Comparison of ENCODE assay signal across 11 cellular contexts in genomic region chr16:89343501-89344291, GRCh38.
DNase-seq lines count a peak whose midpoint lies in the region; ATAC-seq and TF ChIP-seq lines count a peak whose summit lies in the region.
"Had no signal": no experiment of that assay in that cellular context is flagged by ENCODE, and none has a peak within 500 bp of the region (broad histone marks: within the 10 kb centered on the region; RNA-seq: fewer than 3 reads in every experiment).

No MANE protein-coding gene starts in this region.

- peak; percentile 77 for DNase-seq in HCT116 (ENCODE audit: low read depth, low spot score)
- peak; percentile 47 for DNase-seq in amniotic epithelial cell (ENCODE audit: low read depth)
- peak; percentile 22 for DNase-seq in lower lobe of right lung
- no peak for DNase-seq in central memory CD4-positive, alpha-beta T cell
- no peak for DNase-seq in MV-4-11 (lab: John Stamatoyannopoulos, UW)
- DNase-seq: KBM-7 had no signal

- H3K27me3 ChIP-seq in BLaER1 (no peaks in the 10 kb centered on the region), HCT116 (ENCODE audit: insufficient read depth, low read length) (no peaks in the 10 kb centered on the region), lower lobe of right lung (ENCODE audit: low read depth) (no peaks in the 10 kb centered on the region)
- H3K27me3 ChIP-seq: right lobe of liver, suprapubic skin had no signal

- no peak overlapping the region for H2AFZ ChIP-seq in HCT116 (ENCODE audit: low read depth, low read length, poor library complexity, severe bottlenecking)

- POLR2A ChIA-PET in HCT116 (lab: Charles Lee), result no interaction called here

- H3K9me3 ChIP-seq in BLaER1, result no peaks in the 10 kb centered on the region
- no peaks in the 10 kb centered on the region for H3K9me3 ChIP-seq in HCT116 (ENCODE audit: control insufficient read depth in 1 of 2, insufficient read depth in 1 of 2, low read depth in 1 of 2, low read length in 2 of 2)
- H3K9me3 ChIP-seq in lower lobe of right lung, result no peaks in the 10 kb centered on the region
- H3K9me3 ChIP-seq: right lobe of liver, suprapubic skin had no signal

- H3K4me2 ChIP-seq in BLaER1 (peak overlapping the region; percentile 56), HCT116 (ENCODE audit: low read length) (peak overlapping the region; percentile 77)

- no peaks in the 10 kb centered on the region for H3K9me2 ChIP-seq in HCT116 (ENCODE audit: insufficient read depth)

- peaks cover 100% of the 10 kb centered on the region for H3K79me2 ChIP-seq in HCT116 (ENCODE audit: insufficient read depth, low read length)

- H3K27ac ChIP-seq in BLaER1, result no peak overlapping the region
- peak overlapping the region; percentile 39 for H3K27ac ChIP-seq in HCT116 (ENCODE audit: low read depth, low read length)
- H3K27ac ChIP-seq in lower lobe of right lung, result no peak overlapping the region
- H3K27ac ChIP-seq: suprapubic skin had no signal

- peaks cover 35% of the 10 kb centered on the region for H3K36me3 ChIP-seq in BLaER1
- no peaks in the 10 kb centered on the region for H3K36me3 ChIP-seq in HCT116 (ENCODE audit: control insufficient read depth in 1 of 2, insufficient read depth in 2 of 2, low read length in 2 of 2)
- no peaks in the 10 kb centered on the region for H3K36me3 ChIP-seq in lower lobe of right lung
- H3K36me3 ChIP-seq: right lobe of liver, suprapubic skin had no signal

- no peak for TF ChIP-seq RAD21 in HCT116 (IDR thresholded peaks at IDR 0.05; ENCODE audit: low read depth)

- TF ChIP-seq POLR2A in HCT116 (IDR thresholded peaks at IDR 0.05; ENCODE audit: borderline replicate concordance, extremely low read depth, insufficient read depth, insufficient read length), result no peak

- H3K4me3 ChIP-seq in BLaER1 (no peak overlapping the region), HCT116 (replicated peaks in 1 of 2; ENCODE audit: low read depth in 1 of 2, low read length in 2 of 2) (peak overlapping the region; percentile 4 to 40; a peak in 3 of 4 replicates), lower lobe of right lung (no peak overlapping the region)
- H3K4me3 ChIP-seq: right lobe of liver, suprapubic skin had no signal

- RAD21 ChIA-PET in HCT116 (lab: Charles Lee; ENCODE audit: low non-redundant PET in 1 of 2, low total read pairs in 2 of 2, uncharacterized antibody in 2 of 2, unreplicated experiment in 2 of 2), result no interaction called here

- intact Hi-C loops in HCT116 (cut with micrococcal nuclease) (no loop called here), lower lobe of right lung (cut with DNase I) (no loop called here)

- H3K4me1 ChIP-seq in BLaER1, result peaks cover 100% of the 10 kb centered on the region
- peaks cover 41 to 53% of the 10 kb centered on the region in 2 experiments for H3K4me1 ChIP-seq in HCT116 (ENCODE audit: control insufficient read depth in 1 of 2, insufficient read depth in 2 of 2, low read length in 2 of 2)
- H3K4me1 ChIP-seq in lower lobe of right lung, result peaks cover 41% of the 10 kb centered on the region

- no peak overlapping the region; the same call in 1 of the 2 replicates for H3K9ac ChIP-seq in BLaER1
- peak overlapping the region; percentile 35 for H3K9ac ChIP-seq in HCT116 (ENCODE audit: low read length)

- CTCF ChIA-PET in HCT116 (lab: Charles Lee), result interaction anchor here (0.5 kb wide), 1 partner anchor 146 kb away, joined by 3 read pairs; the partner anchor contains the start of gene ANKRD11

- peak; percentile 83 for ATAC-seq in HCT116
- no peak for ATAC-seq in lower lobe of right lung
- no peak for ATAC-seq in SK-N-SH treated with all-trans-retinoic acid at 6 μM for 48 hours
- ATAC-seq in HG03378 (IDR thresholded peaks at IDR 0.05; ENCODE audit: unreplicated experiment), result no peak
- ATAC-seq: right lobe of liver had no signal

- H4K20me1 ChIP-seq in BLaER1 (peaks cover 100% of the 10 kb centered on the region), HCT116 (ENCODE audit: insufficient read depth) (peaks cover 62% of the 10 kb centered on the region; the same call in 1 of the 2 replicates)

- no TSS peak for BruUV-seq in HCT116 (replicated peaks; lab: Mats Ljungman, UMichigan)

- TF ChIP-seq CTCF in HCT116 (IDR thresholded peaks at IDR 0.05 in 2 of 3, conservative IDR thresholded peaks at IDR 0.05 in 1 of 3; ENCODE audit: borderline replicate concordance in 1 of 3, insufficient read depth in 1 of 3, low read depth in 2 of 3, low read length in 2 of 3), result peak in 2 of 3 experiments; percentile 22 to 40; a peak in 3 of 6 replicates
- no peak for TF ChIP-seq CTCF in lower lobe of right lung (IDR thresholded peaks at IDR 0.05)

TF ChIP-seq in HCT116, 20 proteins besides CTCF, POLR2A, EP300 and RAD21 (continues in another document):
- TF ChIP-seq ZNF274 (IDR thresholded peaks at IDR 0.05; ENCODE audit: low read depth, low read length), result no peak
- TF ChIP-seq REST (IDR thresholded peaks at IDR 0.05; ENCODE audit: low read depth), result no peak
- TF ChIP-seq JUND (IDR thresholded peaks at IDR 0.05), result peak; percentile 80

TF ChIP-seq in SK-N-SH treated with all-trans-retinoic acid at 6 μM for 48 hours, 23 proteins besides CTCF, POLR2A, EP300 and RAD21:
- TF ChIP-seq TSHZ2 (CRISPR knock-in tag; IDR thresholded peaks at IDR 0.05) (no peak), TOX (CRISPR knock-in tag; IDR thresholded peaks at IDR 0.05; ENCODE audit: borderline replicate concordance) (no peak), SNAI2 (CRISPR knock-in tag; IDR thresholded peaks at IDR 0.05) (no peak), PPARA (CRISPR knock-in tag; IDR thresholded peaks at IDR 0.05; ENCODE audit: borderline replicate concordance) (no peak), ISL1 (CRISPR knock-in tag; IDR thresholded peaks at IDR 0.05) (no peak), OSR1 (CRISPR knock-in tag; IDR thresholded peaks at IDR 0.05) (no peak), POU6F1 (CRISPR knock-in tag; IDR thresholded peaks at IDR 0.05; ENCODE audit: borderline replicate concordance, low read depth) (no peak), ARNTL (CRISPR knock-in tag; IDR thresholded peaks at IDR 0.05; ENCODE audit: borderline replicate concordance, low read depth) (no peak), ZNF8 (CRISPR knock-in tag; IDR thresholded peaks at IDR 0.05) (no peak), GLIS3 (CRISPR knock-in tag; IDR thresholded peaks at IDR 0.05) (no peak), ZNF565 (CRISPR knock-in tag; conservative IDR thresholded peaks at IDR 0.05; ENCODE audit: low read depth) (no peak), ZC3H10 (CRISPR knock-in tag; IDR thresholded peaks at IDR 0.05) (no peak), BACH2 (CRISPR knock-in tag; IDR thresholded peaks at IDR 0.05; ENCODE audit: borderline replicate concordance) (no peak), CREB5 (CRISPR knock-in tag; IDR thresholded peaks at IDR 0.05; ENCODE audit: low read depth) (no peak)

Comparison
In these comparisons a context has a peak if more than half of its experiments do, and no peak if none do; other contexts are left out.
1. H3K4me3 ChIP-seq: peak in HCT116 (2 of 2); none in BLaER1 (single experiment) and lower lobe of right lung (single experiment).
2. DNase-seq: peak in HCT116 (single experiment), amniotic epithelial cell (single experiment) and lower lobe of right lung (single experiment); none in central memory CD4-positive, alpha-beta T cell (single experiment) and MV-4-11 (single experiment).